Comparison of ENCODE assay signal across 1 cellular context in the genomic region with DNA sequence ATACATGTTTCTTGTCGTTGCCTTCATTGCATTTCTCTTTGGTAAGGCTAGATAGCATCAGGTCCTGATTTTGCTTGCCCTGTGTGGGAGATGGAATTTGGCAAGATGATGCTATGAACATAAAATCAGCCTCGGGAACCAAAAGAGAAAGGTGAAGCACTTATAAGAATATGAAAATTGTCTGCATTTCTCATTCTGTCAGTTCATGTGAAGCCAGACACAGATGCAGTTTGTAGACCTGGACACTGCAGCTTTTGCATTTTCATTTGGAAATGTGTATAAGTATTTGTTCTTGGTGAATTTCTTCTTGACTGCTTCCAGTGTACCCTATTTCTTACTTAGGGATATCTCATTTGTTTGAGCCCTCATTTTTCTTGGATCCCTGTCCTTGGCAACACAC.
TF ChIP-seq lines count a peak whose summit lies in the region.

No MANE protein-coding gene starts in this region.

TF ChIP-seq in WTC11, 78 proteins besides CTCF, POLR2A, EP300 and RAD21 (continued from another document):
- TF ChIP-seq, protein P1, sequence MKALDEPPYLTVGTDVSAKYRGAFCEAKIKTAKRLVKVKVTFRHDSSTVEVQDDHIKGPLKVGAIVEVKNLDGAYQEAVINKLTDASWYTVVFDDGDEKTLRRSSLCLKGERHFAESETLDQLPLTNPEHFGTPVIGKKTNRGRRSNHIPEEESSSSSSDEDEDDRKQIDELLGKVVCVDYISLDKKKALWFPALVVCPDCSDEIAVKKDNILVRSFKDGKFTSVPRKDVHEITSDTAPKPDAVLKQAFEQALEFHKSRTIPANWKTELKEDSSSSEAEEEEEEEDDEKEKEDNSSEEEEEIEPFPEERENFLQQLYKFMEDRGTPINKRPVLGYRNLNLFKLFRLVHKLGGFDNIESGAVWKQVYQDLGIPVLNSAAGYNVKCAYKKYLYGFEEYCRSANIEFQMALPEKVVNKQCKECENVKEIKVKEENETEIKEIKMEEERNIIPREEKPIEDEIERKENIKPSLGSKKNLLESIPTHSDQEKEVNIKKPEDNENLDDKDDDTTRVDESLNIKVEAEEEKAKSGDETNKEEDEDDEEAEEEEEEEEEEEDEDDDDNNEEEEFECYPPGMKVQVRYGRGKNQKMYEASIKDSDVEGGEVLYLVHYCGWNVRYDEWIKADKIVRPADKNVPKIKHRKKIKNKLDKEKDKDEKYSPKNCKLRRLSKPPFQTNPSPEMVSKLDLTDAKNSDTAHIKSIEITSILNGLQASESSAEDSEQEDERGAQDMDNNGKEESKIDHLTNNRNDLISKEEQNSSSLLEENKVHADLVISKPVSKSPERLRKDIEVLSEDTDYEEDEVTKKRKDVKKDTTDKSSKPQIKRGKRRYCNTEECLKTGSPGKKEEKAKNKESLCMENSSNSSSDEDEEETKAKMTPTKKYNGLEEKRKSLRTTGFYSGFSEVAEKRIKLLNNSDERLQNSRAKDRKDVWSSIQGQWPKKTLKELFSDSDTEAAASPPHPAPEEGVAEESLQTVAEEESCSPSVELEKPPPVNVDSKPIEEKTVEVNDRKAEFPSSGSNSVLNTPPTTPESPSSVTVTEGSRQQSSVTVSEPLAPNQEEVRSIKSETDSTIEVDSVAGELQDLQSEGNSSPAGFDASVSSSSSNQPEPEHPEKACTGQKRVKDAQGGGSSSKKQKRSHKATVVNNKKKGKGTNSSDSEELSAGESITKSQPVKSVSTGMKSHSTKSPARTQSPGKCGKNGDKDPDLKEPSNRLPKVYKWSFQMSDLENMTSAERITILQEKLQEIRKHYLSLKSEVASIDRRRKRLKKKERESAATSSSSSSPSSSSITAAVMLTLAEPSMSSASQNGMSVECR (CRISPR knock-in tag; IDR thresholded peaks at IDR 0.05; ENCODE audit: borderline replicate concordance) = no peak
- TF ChIP-seq KAT7 (CRISPR knock-in tag; IDR thresholded peaks at IDR 0.05; ENCODE audit: borderline replicate concordance) = no peak
- TF ChIP-seq, protein P2, sequence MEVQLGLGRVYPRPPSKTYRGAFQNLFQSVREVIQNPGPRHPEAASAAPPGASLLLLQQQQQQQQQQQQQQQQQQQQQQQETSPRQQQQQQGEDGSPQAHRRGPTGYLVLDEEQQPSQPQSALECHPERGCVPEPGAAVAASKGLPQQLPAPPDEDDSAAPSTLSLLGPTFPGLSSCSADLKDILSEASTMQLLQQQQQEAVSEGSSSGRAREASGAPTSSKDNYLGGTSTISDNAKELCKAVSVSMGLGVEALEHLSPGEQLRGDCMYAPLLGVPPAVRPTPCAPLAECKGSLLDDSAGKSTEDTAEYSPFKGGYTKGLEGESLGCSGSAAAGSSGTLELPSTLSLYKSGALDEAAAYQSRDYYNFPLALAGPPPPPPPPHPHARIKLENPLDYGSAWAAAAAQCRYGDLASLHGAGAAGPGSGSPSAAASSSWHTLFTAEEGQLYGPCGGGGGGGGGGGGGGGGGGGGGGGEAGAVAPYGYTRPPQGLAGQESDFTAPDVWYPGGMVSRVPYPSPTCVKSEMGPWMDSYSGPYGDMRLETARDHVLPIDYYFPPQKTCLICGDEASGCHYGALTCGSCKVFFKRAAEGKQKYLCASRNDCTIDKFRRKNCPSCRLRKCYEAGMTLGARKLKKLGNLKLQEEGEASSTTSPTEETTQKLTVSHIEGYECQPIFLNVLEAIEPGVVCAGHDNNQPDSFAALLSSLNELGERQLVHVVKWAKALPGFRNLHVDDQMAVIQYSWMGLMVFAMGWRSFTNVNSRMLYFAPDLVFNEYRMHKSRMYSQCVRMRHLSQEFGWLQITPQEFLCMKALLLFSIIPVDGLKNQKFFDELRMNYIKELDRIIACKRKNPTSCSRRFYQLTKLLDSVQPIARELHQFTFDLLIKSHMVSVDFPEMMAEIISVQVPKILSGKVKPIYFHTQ (CRISPR knock-in tag; IDR thresholded peaks at IDR 0.05) = no peak
- no peak for TF ChIP-seq SP1 (CRISPR knock-in tag; conservative IDR thresholded peaks at IDR 0.05)
- TF ChIP-seq, protein P3, sequence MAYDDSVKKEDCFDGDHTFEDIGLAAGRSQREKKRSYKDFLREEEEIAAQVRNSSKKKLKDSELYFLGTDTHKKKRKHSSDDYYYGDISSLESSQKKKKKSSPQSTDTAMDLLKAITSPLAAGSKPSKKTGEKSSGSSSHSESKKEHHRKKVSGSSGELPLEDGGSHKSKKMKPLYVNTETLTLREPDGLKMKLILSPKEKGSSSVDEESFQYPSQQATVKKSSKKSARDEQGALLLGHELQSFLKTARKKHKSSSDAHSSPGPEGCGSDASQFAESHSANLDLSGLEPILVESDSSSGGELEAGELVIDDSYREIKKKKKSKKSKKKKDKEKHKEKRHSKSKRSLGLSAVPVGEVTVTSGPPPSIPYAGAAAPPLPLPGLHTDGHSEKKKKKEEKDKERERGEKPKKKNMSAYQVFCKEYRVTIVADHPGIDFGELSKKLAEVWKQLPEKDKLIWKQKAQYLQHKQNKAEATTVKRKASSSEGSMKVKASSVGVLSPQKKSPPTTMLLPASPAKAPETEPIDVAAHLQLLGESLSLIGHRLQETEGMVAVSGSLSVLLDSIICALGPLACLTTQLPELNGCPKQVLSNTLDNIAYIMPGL (CRISPR knock-in tag; IDR thresholded peaks at IDR 0.05) = no peak
- TF ChIP-seq, protein P4, sequence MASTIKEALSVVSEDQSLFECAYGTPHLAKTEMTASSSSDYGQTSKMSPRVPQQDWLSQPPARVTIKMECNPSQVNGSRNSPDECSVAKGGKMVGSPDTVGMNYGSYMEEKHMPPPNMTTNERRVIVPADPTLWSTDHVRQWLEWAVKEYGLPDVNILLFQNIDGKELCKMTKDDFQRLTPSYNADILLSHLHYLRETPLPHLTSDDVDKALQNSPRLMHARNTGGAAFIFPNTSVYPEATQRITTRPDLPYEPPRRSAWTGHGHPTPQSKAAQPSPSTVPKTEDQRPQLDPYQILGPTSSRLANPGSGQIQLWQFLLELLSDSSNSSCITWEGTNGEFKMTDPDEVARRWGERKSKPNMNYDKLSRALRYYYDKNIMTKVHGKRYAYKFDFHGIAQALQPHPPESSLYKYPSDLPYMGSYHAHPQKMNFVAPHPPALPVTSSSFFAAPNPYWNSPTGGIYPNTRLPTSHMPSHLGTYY (CRISPR knock-in tag; IDR thresholded peaks at IDR 0.05) = no peak
- TF ChIP-seq, protein P5, sequence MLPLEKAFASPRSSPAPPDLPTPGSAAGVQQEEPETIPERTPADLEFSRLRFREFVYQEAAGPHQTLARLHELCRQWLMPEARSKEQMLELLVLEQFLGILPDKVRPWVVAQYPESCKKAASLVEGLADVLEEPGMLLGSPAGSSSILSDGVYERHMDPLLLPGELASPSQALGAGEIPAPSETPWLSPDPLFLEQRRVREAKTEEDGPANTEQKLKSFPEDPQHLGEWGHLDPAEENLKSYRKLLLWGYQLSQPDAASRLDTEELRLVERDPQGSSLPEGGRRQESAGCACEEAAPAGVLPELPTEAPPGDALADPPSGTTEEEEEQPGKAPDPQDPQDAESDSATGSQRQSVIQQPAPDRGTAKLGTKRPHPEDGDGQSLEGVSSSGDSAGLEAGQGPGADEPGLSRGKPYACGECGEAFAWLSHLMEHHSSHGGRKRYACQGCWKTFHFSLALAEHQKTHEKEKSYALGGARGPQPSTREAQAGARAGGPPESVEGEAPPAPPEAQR (CRISPR knock-in tag; IDR thresholded peaks at IDR 0.05) = no peak
- TF ChIP-seq, protein P6, sequence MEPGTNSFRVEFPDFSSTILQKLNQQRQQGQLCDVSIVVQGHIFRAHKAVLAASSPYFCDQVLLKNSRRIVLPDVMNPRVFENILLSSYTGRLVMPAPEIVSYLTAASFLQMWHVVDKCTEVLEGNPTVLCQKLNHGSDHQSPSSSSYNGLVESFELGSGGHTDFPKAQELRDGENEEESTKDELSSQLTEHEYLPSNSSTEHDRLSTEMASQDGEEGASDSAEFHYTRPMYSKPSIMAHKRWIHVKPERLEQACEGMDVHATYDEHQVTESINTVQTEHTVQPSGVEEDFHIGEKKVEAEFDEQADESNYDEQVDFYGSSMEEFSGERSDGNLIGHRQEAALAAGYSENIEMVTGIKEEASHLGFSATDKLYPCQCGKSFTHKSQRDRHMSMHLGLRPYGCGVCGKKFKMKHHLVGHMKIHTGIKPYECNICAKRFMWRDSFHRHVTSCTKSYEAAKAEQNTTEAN (CRISPR knock-in tag; IDR thresholded peaks at IDR 0.05) = no peak
- no peak for TF ChIP-seq CREM (CRISPR knock-in tag; IDR thresholded peaks at IDR 0.05)
- no peak for TF ChIP-seq RELA (CRISPR knock-in tag; IDR thresholded peaks at IDR 0.05; ENCODE audit: borderline replicate concordance)
- TF ChIP-seq GTF2I (CRISPR knock-in tag; conservative IDR thresholded peaks at IDR 0.05) = no peak
- no peak for TF ChIP-seq TCF7 (CRISPR knock-in tag; IDR thresholded peaks at IDR 0.05; ENCODE audit: low read depth)
